Comparison of ENCODE assay signal across 1 cellular context in the genomic region with DNA sequence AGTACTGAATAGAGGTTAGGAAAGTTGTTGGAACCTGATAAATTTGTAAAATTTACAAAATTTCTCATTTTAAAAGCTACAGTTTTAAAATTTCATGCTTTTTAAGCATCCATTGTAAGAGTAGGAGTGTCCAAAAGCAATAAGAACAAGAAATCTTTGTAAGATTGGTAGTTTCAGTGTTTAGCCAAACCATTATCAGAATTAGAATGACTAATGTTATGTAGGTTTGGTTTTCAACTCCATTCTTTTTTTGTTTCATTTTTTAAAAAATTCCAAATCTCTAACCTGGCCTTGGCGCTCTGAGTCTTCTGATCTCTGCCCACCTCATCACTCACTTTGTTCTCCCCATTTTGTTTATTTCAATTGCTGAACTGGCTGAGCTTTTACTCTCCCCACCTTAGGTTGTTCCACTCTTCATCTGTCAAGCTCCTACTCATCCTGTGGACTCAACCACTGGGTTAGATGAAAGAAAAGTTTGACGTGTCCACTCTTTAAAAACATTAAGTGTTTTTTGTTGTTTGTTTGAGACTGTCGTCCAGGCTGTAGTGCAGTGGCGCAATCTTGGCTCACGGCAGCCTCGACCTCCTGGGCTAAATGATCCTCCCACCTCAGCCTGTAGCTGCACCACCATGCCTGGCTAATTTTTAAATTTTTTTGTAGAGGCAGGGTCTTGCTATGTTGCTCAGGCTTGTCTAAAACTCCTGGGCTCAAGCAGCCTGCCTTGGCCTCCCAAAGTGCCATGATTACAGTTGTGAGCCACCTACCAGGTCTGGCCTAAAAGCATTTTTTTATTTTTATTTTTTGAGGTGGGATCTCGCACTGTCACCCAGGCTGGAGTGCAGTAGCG.
TF ChIP-seq lines count a peak whose summit lies in the region.

No MANE protein-coding gene starts in this region.

TF ChIP-seq in HEK293, 187 proteins besides CTCF, POLR2A, EP300 and RAD21 (continued from another document):
- TF ChIP-seq, protein P1, sequence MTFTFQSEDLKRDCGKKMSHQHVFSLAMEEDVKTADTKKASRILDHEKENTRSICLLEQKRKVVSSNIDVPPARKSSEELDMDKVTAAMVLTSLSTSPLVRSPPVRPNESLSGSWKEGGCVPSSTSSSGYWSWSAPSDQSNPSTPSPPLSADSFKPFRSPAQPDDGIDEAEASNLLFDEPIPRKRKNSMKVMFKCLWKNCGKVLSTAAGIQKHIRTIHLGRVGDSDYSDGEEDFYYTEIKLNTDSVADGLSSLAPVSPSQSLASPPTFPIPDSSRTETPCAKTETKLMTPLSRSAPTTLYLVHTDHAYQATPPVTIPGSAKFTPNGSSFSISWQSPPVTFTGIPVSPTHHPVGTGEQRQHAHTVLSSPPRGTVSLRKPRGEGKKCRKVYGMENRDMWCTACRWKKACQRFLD (tag by site-specific recombination; IDR thresholded peaks at IDR 0.05): no peak
- no peak for TF ChIP-seq YY2 (tag by site-specific recombination; IDR thresholded peaks at IDR 0.05)
